In the genomic region with DNA sequence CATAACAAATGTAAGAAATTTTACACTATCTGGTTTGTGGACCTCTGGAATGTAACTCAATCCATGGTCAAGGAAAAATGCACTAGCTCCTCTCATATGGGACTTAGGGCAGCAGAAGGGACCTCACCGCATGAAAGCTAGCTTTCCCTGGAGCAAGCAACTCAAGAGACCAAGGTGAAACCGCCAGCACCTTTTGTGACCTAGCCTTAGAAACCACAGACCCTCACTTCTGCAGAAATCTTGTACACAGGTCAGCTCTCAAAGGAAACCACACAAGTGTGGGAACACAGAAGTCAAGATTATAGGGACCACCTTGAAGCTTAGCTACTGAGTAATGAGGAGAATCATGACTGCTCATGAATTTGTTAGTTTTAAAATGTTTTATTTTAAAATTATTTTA, we compare ENCODE assay signal across 25 cellular contexts.
DNase-seq lines count a peak whose midpoint lies in the region; ATAC-seq, FAIRE-seq and TF ChIP-seq lines count a peak whose summit lies in the region.
"Had no signal": no experiment of that assay in that cellular context is flagged by ENCODE, and none has a peak within 500 bp of the region (broad histone marks: within the 10 kb centered on the region; RNA-seq: fewer than 3 reads in every experiment).

No MANE protein-coding gene starts in this region.

- no peak overlapping the region; the same call in 1 of the 2 replicates for H2BK5ac ChIP-seq in H1 (ENCODE audit: low read depth, low read length)

- peak; percentile 28 for DNase-seq in NK-92 treated with Interleukin-12 subunit alpha and Interleukin-12 subunit beta, amount 100 ng/mL, for 24 hours (lab: John Stamatoyannopoulos, UW)
- DNase-seq in NK-92 (lab: John Stamatoyannopoulos, UW; ENCODE audit: unreplicated experiment) (no peak), H1 (ENCODE audit: low read depth in 1 of 2, low spot score in 2 of 2) (no peak), dorsolateral prefrontal cortex (no peak), amygdala (lab: John Stamatoyannopoulos, UW) (no peak)
- DNase-seq in stimulated activated CD4-positive, alpha-beta T cell treated with anti-CD3 and anti-CD28 coated beads, Interleukin-1b, Interleukin-23, amount 100 ng/mL, for 48 hours: no peak
- DNase-seq: 8988T; ACHN; BE2C; Calu3; CD8-positive, alpha-beta memory T cell; H7; NCI-H1092 treated with DMSO at 0.1 percent for 48 hours; NCI-H1436; NCI-H187; NCI-H2081 treated with DMSO at 0.1 percent for 48 hours; NCI-H2171 treated with DMSO at 0.1 percent for 48 hours; NCI-H345; NCI-H510A treated with DMSO at 0.1 percent for 48 hours; NCI-H748 treated with DMSO at 0.1 percent for 48 hours; SHP77 treated with DMSO at 0.1 percent for 48 hours; T-helper 1 cell had no signal

- peak; percentile 45 for ATAC-seq in HG03432 (IDR thresholded peaks at IDR 0.05; ENCODE audit: unreplicated experiment)

- H3K27ac ChIP-seq in H1 (ENCODE audit: low read depth, low read length): no peak overlapping the region
- no peak overlapping the region for H3K27ac ChIP-seq in dorsolateral prefrontal cortex

- H4K8ac ChIP-seq in H1 (ENCODE audit: extremely low read depth, insufficient read depth, low read length): no peak overlapping the region

- no peak for TF ChIP-seq POLR2A in H1 (IDR thresholded peaks at IDR 0.05; ENCODE audit: control extremely low read depth in 1 of 2, low read depth in 2 of 2, low read length in 2 of 2)

- H3K4ac ChIP-seq in H1 (replicated peaks; ENCODE audit: insufficient read length, low read depth, low read length): no peak overlapping the region

- intact Hi-C loops in dorsolateral prefrontal cortex (cut with DNase I): no loop called here

- H3K23ac ChIP-seq in H1 (ENCODE audit: insufficient read length): no peak overlapping the region

- no peak overlapping the region for H3K18ac ChIP-seq in H1 (ENCODE audit: extremely low read depth, low read length)

- H3K36me3 ChIP-seq in H1 (ENCODE audit: control insufficient read depth in 2 of 4, insufficient read depth in 4 of 4, low read length in 3 of 4): no peaks in the 10 kb centered on the region
- H3K36me3 ChIP-seq: BE2C had no signal

- TF ChIP-seq RAD21 in H1 (IDR thresholded peaks at IDR 0.05 in 1 of 2, conservative IDR thresholded peaks at IDR 0.05 in 1 of 2; ENCODE audit: low read depth in 2 of 2, low read length in 2 of 2): no peak

- H3K27me3 ChIP-seq in H1 (replicated peaks in 1 of 4; ENCODE audit: control insufficient read depth in 3 of 4, extremely low read depth in 1 of 4, insufficient read depth in 3 of 4, low read length in 3 of 4) (peaks cover 0 to 2% (median 0%) of the 10 kb centered on the region in 4 experiments; a peak in 3 of 7 replicates), dorsolateral prefrontal cortex (no peaks in the 10 kb centered on the region)
- H3K27me3 ChIP-seq: BE2C had no signal

- peaks cover 0 to 23% of the 10 kb centered on the region in 2 experiments; a peak in 2 of 4 replicates for H3K79me2 ChIP-seq in H1 (ENCODE audit: control insufficient read depth in 1 of 2, insufficient read depth in 2 of 2, low read length in 2 of 2)

- H3K4me3 ChIP-seq in H1 (ENCODE audit: extremely low read depth in 1 of 4, insufficient read depth in 2 of 4, low read depth in 3 of 4, low read length in 4 of 4) (no peak overlapping the region), dorsolateral prefrontal cortex (no peak overlapping the region)

- TF ChIP-seq CTCF in H1 (IDR thresholded peaks at IDR 0.05; ENCODE audit: control extremely low read depth in 1 of 3, insufficient read depth in 1 of 3, low read depth in 1 of 3, low read length in 3 of 3) (no peak), dorsolateral prefrontal cortex (IDR thresholded peaks at IDR 0.05 in 54 of 56, conservative IDR thresholded peaks at IDR 0.05 in 2 of 56; ENCODE audit: low read depth in 1 of 56, partially characterized antibody in 56 of 56) (no peak)

- TF ChIP-seq EP300 in H1 (IDR thresholded peaks at IDR 0.05; ENCODE audit: borderline replicate concordance in 1 of 2, low read depth in 2 of 2, low read length in 2 of 2): no peak

- H3K9me3 ChIP-seq in H1 (ENCODE audit: insufficient read depth in 2 of 2, low read depth in 1 of 2, low read length in 1 of 2): peaks cover 0 to 3% of the 10 kb centered on the region in 2 experiments; a peak in 1 of 4 replicates
- H3K9me3 ChIP-seq: BE2C had no signal

- peaks cover 3 to 18% (median 12%) of the 10 kb centered on the region in 4 experiments; a peak in 5 of 7 replicates for H3K4me1 ChIP-seq in H1 (replicated peaks in 1 of 4; ENCODE audit: control insufficient read depth in 3 of 4, insufficient read depth in 4 of 4, low read length in 3 of 4)
- H3K4me1 ChIP-seq: BE2C had no signal

- no peak overlapping the region for H3K14ac ChIP-seq in H1 (ENCODE audit: insufficient read length)

- no peaks in the 10 kb centered on the region for H3K79me1 ChIP-seq in H1 (ENCODE audit: low read depth, low read length)

- peak; percentile 84 for FAIRE-seq in H1 (lab: Jason Lieb, UNC)
- FAIRE-seq: GM12892, GM19239 had no signal

- H4K20me1 ChIP-seq in H1 (replicated peaks in 1 of 2; ENCODE audit: control insufficient read depth in 1 of 2, insufficient read depth in 2 of 2, low read length in 2 of 2): peaks cover 0 to 2% of the 10 kb centered on the region in 2 experiments

- POLR2A ChIA-PET in H1 (lab: Charles Lee; ENCODE audit: partially characterized antibody): no interaction called here

- no peak overlapping the region for H2BK20ac ChIP-seq in H1 (ENCODE audit: low read length)

- no peak overlapping the region for H4K5ac ChIP-seq in H1 (ENCODE audit: insufficient read length, low read depth, low read length)

- 33% methylated on average over 2 of the region's 2 CpGs; no CpG with 5 or more reads in 1 of the 2 experiments for WGBS in H1 (ENCODE audit: extremely low coverage in 1 of 2, insufficient coverage in 1 of 2, insufficient read length in 1 of 2, insufficient replicate concordance in 2 of 2, low coverage in 1 of 2, low lambda C conversion rate in 2 of 2, missing lambda C conversion rate in 1 of 2), 2 experiments

- H2BK12ac ChIP-seq in H1 (ENCODE audit: low read depth, low read length): no peak overlapping the region

- no peak overlapping the region for H2BK120ac ChIP-seq in H1 (replicated peaks; ENCODE audit: low read depth, low read length)

- CTCF ChIA-PET in H1 (lab: Charles Lee; ENCODE audit: partially characterized antibody): interaction anchor here (0.7 to 1.6 kb wide), 2 partner anchors 13 to 126 kb away, joined by 3 to 6 read pairs; no protein-coding TSS in a partner anchor

- no peak overlapping the region for H4K91ac ChIP-seq in H1 (replicated peaks; ENCODE audit: insufficient read length, low read length)

- no peak overlapping the region for H3K9ac ChIP-seq in H1 (replicated peaks in 1 of 4; ENCODE audit: extremely low read depth in 1 of 4, low read depth in 3 of 4, low read length in 3 of 4)

- H2BK15ac ChIP-seq in H1 (ENCODE audit: low read length): no peak overlapping the region

- H3K56ac ChIP-seq in H1 (replicated peaks; ENCODE audit: insufficient read length, low read depth, low read length): no peak overlapping the region

- H2AK5ac ChIP-seq in H1 (ENCODE audit: low read depth, low read length): no peak overlapping the region

- no peaks in the 10 kb centered on the region for H3K23me2 ChIP-seq in H1 (ENCODE audit: low read depth, low read length)

- peak overlapping the region in 1 of 2 experiments; percentile 36; a peak in 1 of 4 replicates for H3K4me2 ChIP-seq in H1 (ENCODE audit: insufficient read depth in 1 of 2, low read depth in 2 of 2, low read length in 2 of 2)

- no peak overlapping the region for H2AFZ ChIP-seq in H1 (ENCODE audit: low read length)

TF ChIP-seq in H1, 55 proteins besides CTCF, POLR2A, EP300 and RAD21:
- TF ChIP-seq TEAD4 (IDR thresholded peaks at IDR 0.05; ENCODE audit: low read depth, low read length): no peak
- TF ChIP-seq NRF1 (IDR thresholded peaks at IDR 0.05; ENCODE audit: low read depth, low read length): no peak
- TF ChIP-seq CREB1 (IDR thresholded peaks at IDR 0.05): no peak
- TF ChIP-seq SP4 (IDR thresholded peaks at IDR 0.05; ENCODE audit: low read length): no peak
- no peak for TF ChIP-seq GTF2F1 (IDR thresholded peaks at IDR 0.05; ENCODE audit: borderline replicate concordance, low read depth, low read length)
- no peak for TF ChIP-seq SUZ12 (IDR thresholded peaks at IDR 0.05; ENCODE audit: low read length)
